1 cellular context compared by ENCODE assay signal in genomic region chrX:150489359-150490015, GRCh38.
TF ChIP-seq lines count a peak whose summit lies in the region.

No MANE protein-coding gene starts in this region.

TF ChIP-seq in K562, 482 proteins besides CTCF, POLR2A, EP300 and RAD21 (continued from another document):
- TF ChIP-seq ZBTB40 (IDR thresholded peaks at IDR 0.05) = peak; percentile 66
- no peak for TF ChIP-seq ZBTB40 (CRISPR knock-in tag; IDR thresholded peaks at IDR 0.05)
